Comparison of ENCODE assay signal across 10 cellular contexts in genomic region chr17:17067277-17067676, GRCh38. TPM values are rescaled to one million over a fixed set of nuclear protein-coding genes. Genes with fewer than 3 reads are reported as not detected.
DNase-seq lines count a peak whose midpoint lies in the region; ATAC-seq, FAIRE-seq and TF ChIP-seq lines count a peak whose summit lies in the region.
"Had no signal": no experiment of that assay in that cellular context is flagged by ENCODE, and none has a peak within 500 bp of the region (broad histone marks: within the 10 kb centered on the region; RNA-seq: fewer than 3 reads in every experiment).

No MANE protein-coding gene starts in this region.

- H3K36me3 ChIP-seq in breast epithelium, result no peaks in the 10 kb centered on the region

- H3K36me3 Mint-ChIP-seq in MCF 10A (ENCODE audit: insufficient read depth, unreplicated experiment), result peaks cover 24% of the 10 kb centered on the region
- peaks cover 17% of the 10 kb centered on the region for H3K36me3 Mint-ChIP-seq in activated naive CD8-positive, alpha-beta T cell treated with anti-CD3 and anti-CD28 coated beads, Interleukin-2, amount 50 U/mL, for 24 hours (ENCODE audit: low read depth)

- H3K4me1 Mint-ChIP-seq in MCF 10A (ENCODE audit: insufficient read depth, unreplicated experiment), result peaks cover 61% of the 10 kb centered on the region
- H3K4me1 Mint-ChIP-seq in activated naive CD8-positive, alpha-beta T cell treated with anti-CD3 and anti-CD28 coated beads, Interleukin-2, amount 50 U/mL, for 24 hours, result peaks cover 54% of the 10 kb centered on the region

- intact Hi-C loops in MCF 10A (cut with micrococcal nuclease), result no loop called here
- intact Hi-C loops in breast epithelium (cut with DNase I; ENCODE audit: low total_unique reads), result no loop called here

- CTCF ChIA-PET in MCF 10A (lab: Yijun Ruan, JAX), result no interaction called here

- TF ChIP-seq CTCF in MCF 10A (IDR thresholded peaks at IDR 0.05; ENCODE audit: unreplicated experiment) (no peak), breast epithelium (IDR thresholded peaks at IDR 0.05) (no peak)

- no peak for TF ChIP-seq POLR2A in breast epithelium (IDR thresholded peaks at IDR 0.05)

- ATAC-seq in activated naive CD8-positive, alpha-beta T cell treated with anti-CD3 and anti-CD28 coated beads, Interleukin-2, amount 50 U/mL, for 24 hours, result no peak
- no peak for ATAC-seq in GM19467 (IDR thresholded peaks at IDR 0.05; ENCODE audit: unreplicated experiment)

- H3K27me3 ChIP-seq in breast epithelium, result no peaks in the 10 kb centered on the region
- H3K27me3 ChIP-seq: stomach had no signal

- POLR2A ChIA-PET in MCF 10A (lab: Yijun Ruan, JAX), result interaction anchor here (0.6 to 1.7 kb wide), 2 partner anchors 11 to 109 kb away, joined by 3 to 7 read pairs; no protein-coding TSS in a partner anchor

- no peaks in the 10 kb centered on the region for H3K27me3 Mint-ChIP-seq in MCF 10A (ENCODE audit: insufficient read depth, unreplicated experiment)
- no peaks in the 10 kb centered on the region for H3K27me3 Mint-ChIP-seq in activated naive CD8-positive, alpha-beta T cell treated with anti-CD3 and anti-CD28 coated beads, Interleukin-2, amount 50 U/mL, for 24 hours

- FAIRE-seq in urothelium cell line (lab: Jason Lieb, UNC), result no peak

- no peak overlapping the region for H3K4me3 ChIP-seq in breast epithelium
- H3K4me3 ChIP-seq: stomach had no signal

- H3K27ac Mint-ChIP-seq in MCF 10A (ENCODE audit: low read depth, unreplicated experiment), result no peak overlapping the region
- peak overlapping the region; percentile 16 for H3K27ac Mint-ChIP-seq in activated naive CD8-positive, alpha-beta T cell treated with anti-CD3 and anti-CD28 coated beads, Interleukin-2, amount 50 U/mL, for 24 hours

- BruUV-seq in MCF 10A (replicated peaks; lab: Mats Ljungman, UMichigan), result no TSS peak

- DNase-seq in MCF 10A (ENCODE audit: unreplicated experiment), result peak; percentile 37
- no peak for DNase-seq in breast epithelium (ENCODE audit: low spot score in 2 of 2)
- no peak for DNase-seq in activated naive CD8-positive, alpha-beta T cell treated with anti-CD3 and anti-CD28 coated beads, Interleukin-2, amount 50 U/mL, for 24 hours
- peak; percentile 69 for DNase-seq in kidney tubule cell (ENCODE audit: low spot score)
- peak; percentile 47 for DNase-seq in urothelium cell line (ENCODE audit: low spot score)
- DNase-seq in activated naive CD4-positive, alpha-beta T cell (lab: John Stamatoyannopoulos, UW), result no peak
- DNase-seq in stimulated activated CD4-positive, alpha-beta T cell treated with anti-CD3 and anti-CD28 coated beads, Interleukin-1b, Interleukin-23, amount 100 ng/mL, for 48 hours, result no peak
- DNase-seq: NCI-H2081, stomach had no signal

- peaks cover 0 to 12% of the 10 kb centered on the region in 2 donors for H3K4me1 ChIP-seq in breast epithelium

- H3K9me3 ChIP-seq in breast epithelium, result no peaks in the 10 kb centered on the region
- H3K9me3 ChIP-seq: stomach had no signal

- peaks cover 6% of the 10 kb centered on the region for H3K9me3 Mint-ChIP-seq in MCF 10A (ENCODE audit: unreplicated experiment)
- no peaks in the 10 kb centered on the region for H3K9me3 Mint-ChIP-seq in activated naive CD8-positive, alpha-beta T cell treated with anti-CD3 and anti-CD28 coated beads, Interleukin-2, amount 50 U/mL, for 24 hours

- no peak overlapping the region for H3K4me3 Mint-ChIP-seq in MCF 10A (ENCODE audit: unreplicated experiment)
- no peak overlapping the region for H3K4me3 Mint-ChIP-seq in activated naive CD8-positive, alpha-beta T cell treated with anti-CD3 and anti-CD28 coated beads, Interleukin-2, amount 50 U/mL, for 24 hours

- no peak overlapping the region for H3K27ac ChIP-seq in breast epithelium
- H3K27ac ChIP-seq: stomach had no signal

RNA-seq across cellular contexts. Expression of gene MPRIP, which starts 25.0 kb away (rescaled TPM):
- total RNA-seq in MCF 10A (2022) (214 and 230 TPM in 2 replicates), breast epithelium (100 to 1,000 TPM in 2 of 3 donors, 10 to 100 TPM in 1; 93.1 to 136 (median 124) TPM)

Comparison
In these comparisons a context has a peak if more than half of its experiments do, and no peak if none do; other contexts are left out.
1. DNase-seq: peak in MCF 10A (single experiment), kidney tubule cell (single experiment) and urothelium cell line (single experiment); none in breast epithelium (0 of 2), activated naive CD8-positive, alpha-beta T cell treated with anti-CD3 and anti-CD28 coated beads, Interleukin-2, amount 50 U/mL, for 24 hours (single experiment), activated naive CD4-positive, alpha-beta T cell (0 of 4) and stimulated activated CD4-positive, alpha-beta T cell treated with anti-CD3 and anti-CD28 coated beads, Interleukin-1b, Interleukin-23, amount 100 ng/mL, for 48 hours (single experiment).